ENCODE assay signal across 1 cellular context in genomic region chr6:156109713-156110112, GRCh38.
TF ChIP-seq lines count a peak whose summit lies in the region.

No MANE protein-coding gene starts in this region.

TF ChIP-seq in GM23338, 12 proteins besides CTCF, POLR2A, EP300 and RAD21 (continued from another document):
- TF ChIP-seq ZNF462 (CRISPR knock-in tag; IDR thresholded peaks at IDR 0.05), result no peak
- no peak for TF ChIP-seq EZH2phosphoT487 (IDR thresholded peaks at IDR 0.05; ENCODE audit: unreplicated experiment)
- TF ChIP-seq NANOG (IDR thresholded peaks at IDR 0.05; ENCODE audit: borderline replicate concordance), result no peak
